20 cellular contexts compared by ENCODE assay signal in genomic region chr9:70160672-70161413, GRCh38.
DNase-seq lines count a peak whose midpoint lies in the region; ATAC-seq and TF ChIP-seq lines count a peak whose summit lies in the region.
"Had no signal": no experiment of that assay in that cellular context is flagged by ENCODE, and none has a peak within 500 bp of the region (broad histone marks: within the 10 kb centered on the region; RNA-seq: fewer than 3 reads in every experiment).

No MANE protein-coding gene starts in this region.

- no peaks in the 10 kb centered on the region for H3K9me3 Mint-ChIP-seq in mesothelial cell of epicardium
- H3K9me3 Mint-ChIP-seq: activated CD8-positive, alpha-beta T cell treated with anti-CD3 and anti-CD28 coated beads for 36 hours; activated T-cell treated with anti-CD3 and anti-CD28 coated beads, Interleukin-2, amount 50 U/mL, for 4 hours; naive B cell; T-cell had no signal

- H4K20me1 ChIP-seq in IMR-90 (ENCODE audit: insufficient read depth, low read length): no peaks in the 10 kb centered on the region

- H3K4me3 ChIP-seq in IMR-90 (ENCODE audit: insufficient read depth, low read depth, low read length) (no peak overlapping the region), fibroblast of villous mesenchyme (ENCODE audit: low read depth, low read length) (no peak overlapping the region), stomach smooth muscle (ENCODE audit: low read length in 2 of 2) (peak overlapping the region in 1 of 2 donors; percentile 2)
- H3K4me3 ChIP-seq: left lung, prostate gland had no signal

- H3K27me3 ChIP-seq in IMR-90 (ENCODE audit: control insufficient read depth, insufficient read depth, low read length): no peaks in the 10 kb centered on the region
- no peaks in the 10 kb centered on the region for H3K27me3 ChIP-seq in stomach smooth muscle (ENCODE audit: control insufficient read depth in 1 of 2, insufficient read depth in 2 of 2, low read length in 2 of 2)
- H3K27me3 ChIP-seq: left lung had no signal

- dilution Hi-C loops in IMR-90 (cut with HindIII; ENCODE audit: low sequenced_read_pairs, unreplicated experiment): no loop called here

- ATAC-seq in IMR-90 (ENCODE audit: low read depth): peak; percentile 27
- ATAC-seq in HG03196 (IDR thresholded peaks at IDR 0.05; ENCODE audit: unreplicated experiment): no peak
- ATAC-seq: activated CD8-positive, alpha-beta T cell treated with anti-CD3 and anti-CD28 coated beads for 36 hours; activated T-cell treated with anti-CD3 and anti-CD28 coated beads, Interleukin-2, amount 50 U/mL, for 4 hours; left lung; stimulated activated naive CD8-positive, alpha-beta T cell treated with anti-CD3 and anti-CD28 coated beads, Interleukin-15, Interleukin-2, amounts not matched to agents 100 U/mL and 50 U/mL, for 24 hours; T-cell had no signal

- H2AK5ac ChIP-seq in IMR-90 (ENCODE audit: low read depth, low read length): peak overlapping the region; percentile 41; the same call in 1 of the 2 replicates

- H3K9me3 ChIP-seq in IMR-90 (ENCODE audit: control insufficient read depth, insufficient read depth, low read length) (no peaks in the 10 kb centered on the region), stomach smooth muscle (ENCODE audit: control insufficient read depth in 2 of 2, low read length in 2 of 2) (no peaks in the 10 kb centered on the region)
- H3K9me3 ChIP-seq: left lung, prostate gland had no signal

- H3K4me1 ChIP-seq in IMR-90 (ENCODE audit: control insufficient read depth, insufficient read depth, low read length): peaks cover 10% of the 10 kb centered on the region
- H3K4me1 ChIP-seq in stomach smooth muscle (ENCODE audit: control insufficient read depth, insufficient read depth, low read length): peaks cover 23% of the 10 kb centered on the region
- H3K4me1 ChIP-seq: left lung, prostate gland had no signal

- WGBS in IMR-90 (ENCODE audit: extremely low coverage in 2 of 2, insufficient read length in 1 of 2), 2 experiments: no CpG with 5 or more reads among the region's 7 CpGs

- H3K56ac ChIP-seq in IMR-90 (ENCODE audit: extremely low read depth, insufficient read depth, low read length): no peak overlapping the region

- H3K27ac ChIP-seq in IMR-90 (ENCODE audit: insufficient read depth, low read length) (peak overlapping the region; percentile 44; the same call in 1 of the 2 replicates), stomach smooth muscle (ENCODE audit: low read length) (peak overlapping the region; percentile 46)
- H3K27ac ChIP-seq: prostate gland, WERI-Rb-1 had no signal

- in situ Hi-C loops in IMR-90 (cut with MboI; ENCODE audit: low sequenced_read_pairs): no loop called here

- DNase-seq in IMR-90 (peak; percentile 46), fibroblast of villous mesenchyme (ENCODE audit: low read depth) (peak; percentile 56), mesothelial cell of epicardium (ENCODE audit: low spot score in 2 of 2, unreplicated experiment in 2 of 2) (no peak), DMS53 treated with DMSO at 0.1 percent for 48 hours (lab: John Stamatoyannopoulos, UW; ENCODE audit: unreplicated experiment) (no peak), dermis blood vessel endothelial cell (no peak)
- DNase-seq in stimulated activated CD4-positive, alpha-beta T cell treated with anti-CD3 and anti-CD28 coated beads, Interleukin-4, amount 100 ng/mL, for 24 hours: no peak
- DNase-seq: activated CD8-positive, alpha-beta T cell treated with anti-CD3 and anti-CD28 coated beads for 36 hours; activated T-cell treated with anti-CD3 and anti-CD28 coated beads, Interleukin-2, amount 50 U/mL, for 4 hours; central memory CD4-positive, alpha-beta T cell; left lung; naive B cell; NCI-H146; NCI-H226; stimulated activated naive CD8-positive, alpha-beta T cell treated with anti-CD3 and anti-CD28 coated beads, Interleukin-15, Interleukin-2, amounts not matched to agents 100 U/mL and 50 U/mL, for 24 hours; T-cell; WERI-Rb-1 had no signal

- H2BK15ac ChIP-seq in IMR-90 (ENCODE audit: low read depth, low read length): peak overlapping the region; percentile 79; the same call in 2 of the 3 replicates

- H3K14ac ChIP-seq in IMR-90 (replicated peaks; ENCODE audit: low read depth, low read length): peak overlapping the region; percentile 78

- H3K23ac ChIP-seq in IMR-90 (ENCODE audit: low read depth, low read length): peak overlapping the region; percentile 79; the same call in 1 of the 2 replicates

- H3K36me3 Mint-ChIP-seq in mesothelial cell of epicardium: no peaks in the 10 kb centered on the region
- H3K36me3 Mint-ChIP-seq: naive B cell, T-cell had no signal

- 0 out of 2 replicates have a peak overlapping the region, but pooled peaks have one; percentile 50 for H4K5ac ChIP-seq in IMR-90 (ENCODE audit: low read depth, low read length)

- peak overlapping the region; percentile 57; the same call in 1 of the 2 replicates for H3K18ac ChIP-seq in IMR-90 (ENCODE audit: low read depth, low read length)

- intact Hi-C loops in IMR-90 (cut with micrococcal nuclease): no loop called here

- H3K79me1 ChIP-seq in IMR-90 (ENCODE audit: low read depth in 1 of 2, low read length in 2 of 2): 0 out of 4 replicates have a peak, but pooled peaks cover 0 to 3% of the 10 kb centered on the region in 2 experiments

- no peak overlapping the region for H3K4me3 Mint-ChIP-seq in mesothelial cell of epicardium
- H3K4me3 Mint-ChIP-seq: activated CD8-positive, alpha-beta T cell treated with anti-CD3 and anti-CD28 coated beads for 36 hours; activated naive CD8-positive, alpha-beta T cell; activated T-cell treated with anti-CD3 and anti-CD28 coated beads, Interleukin-2, amount 50 U/mL, for 4 hours; naive B cell; T-cell had no signal

- CTCF ChIA-PET in IMR-90 (lab: Yijun Ruan, JAX): interaction anchor here (0.6 to 1.5 kb wide), 4 partner anchors 14 to 1658 kb away, joined by 3 to 11 read pairs (median 4); no protein-coding TSS in a partner anchor

- no TSS peak for BruUV-seq in IMR-90 (replicated peaks; lab: Mats Ljungman, UMichigan)

- H3K9me1 ChIP-seq in IMR-90 (ENCODE audit: insufficient read depth, low read length): peaks cover 7% of the 10 kb centered on the region

- H4K8ac ChIP-seq in IMR-90 (ENCODE audit: low read depth in 2 of 2, low read length in 2 of 2): peak overlapping the region; percentile 29 to 73; a peak in 3 of 4 replicates

- POLR2A ChIA-PET in IMR-90 (lab: Charles Lee; ENCODE audit: unreplicated experiment): no interaction called here

- H3K4me2 ChIP-seq in IMR-90 (ENCODE audit: low read depth, low read length): peak overlapping the region; percentile 23; the same call in 1 of the 2 replicates

- H4K91ac ChIP-seq in IMR-90 (ENCODE audit: insufficient read depth, low read depth, low read length): peak overlapping the region; percentile 61; the same call in 1 of the 2 replicates

- peak overlapping the region; percentile 16 for H2AFZ ChIP-seq in IMR-90 (replicated peaks; ENCODE audit: low read length, poor library complexity)

- TF ChIP-seq CTCF in IMR-90 (conservative IDR thresholded peaks at IDR 0.05; ENCODE audit: low read depth, low read length) (no peak), fibroblast of villous mesenchyme (IDR thresholded peaks at IDR 0.05; ENCODE audit: insufficient read depth, low read depth, low read length) (no peak), mesothelial cell of epicardium (IDR thresholded peaks at IDR 0.05; ENCODE audit: unreplicated experiment) (no peak)

- peak overlapping the region; percentile 68 for H3K4ac ChIP-seq in IMR-90 (ENCODE audit: low read depth, low read length)

- no peak overlapping the region for H2BK5ac ChIP-seq in IMR-90 (ENCODE audit: low read depth, low read length, poor library complexity, severe bottlenecking)

- peak overlapping the region; percentile 83 for H2BK120ac ChIP-seq in IMR-90 (ENCODE audit: low read depth, low read length)

- peaks cover 34% of the 10 kb centered on the region for H3K4me1 Mint-ChIP-seq in mesothelial cell of epicardium
- H3K4me1 Mint-ChIP-seq: naive B cell, T-cell had no signal

- peak overlapping the region; percentile 70 for H2BK20ac ChIP-seq in IMR-90 (ENCODE audit: low read depth, low read length)

- H2AK9ac ChIP-seq in IMR-90 (replicated peaks; ENCODE audit: low read depth, low read length, poor library complexity): no peak overlapping the region

- no peak for TF ChIP-seq POLR2A in IMR-90 (IDR thresholded peaks at IDR 0.05; ENCODE audit: low read depth, low read length)

- H3K36me3 ChIP-seq in IMR-90 (ENCODE audit: control insufficient read depth, insufficient read depth, low read length): no peaks in the 10 kb centered on the region
- peaks cover 6 to 10% of the 10 kb centered on the region in 2 donors for H3K36me3 ChIP-seq in stomach smooth muscle (ENCODE audit: control insufficient read depth in 2 of 2, insufficient read depth in 2 of 2, low read length in 2 of 2)
- H3K36me3 ChIP-seq: left lung, prostate gland, WERI-Rb-1 had no signal

- H3K9ac ChIP-seq in IMR-90 (ENCODE audit: low read depth, low read length) (no peak overlapping the region; the same call in 1 of the 2 replicates), stomach smooth muscle (ENCODE audit: low read length in 2 of 2) (peak overlapping the region; percentile 2 to 6)

- no peak for TF ChIP-seq RAD21 in IMR-90 (IDR thresholded peaks at IDR 0.05; ENCODE audit: low read length)

- H3K27ac Mint-ChIP-seq in mesothelial cell of epicardium: peak overlapping the region; percentile 60
- H3K27ac Mint-ChIP-seq: activated CD8-positive, alpha-beta T cell treated with anti-CD3 and anti-CD28 coated beads for 36 hours; activated naive CD8-positive, alpha-beta T cell; naive B cell; T-cell had no signal

- no peaks in the 10 kb centered on the region for H3K27me3 Mint-ChIP-seq in mesothelial cell of epicardium (ENCODE audit: low read depth)

TF ChIP-seq in IMR-90, 13 proteins besides CTCF, POLR2A, EP300 and RAD21:
- 0 out of 2 replicates have a peak, but pooled peaks have one; percentile 39 for TF ChIP-seq CEBPB (IDR thresholded peaks at IDR 0.05; ENCODE audit: low read depth, low read length)
- no peak for TF ChIP-seq FOS (IDR thresholded peaks at IDR 0.05; ENCODE audit: low read depth, low read length)
- no peak for TF ChIP-seq USF2 (IDR thresholded peaks at IDR 0.05; ENCODE audit: low read depth, low read length)
- TF ChIP-seq SMC3 (IDR thresholded peaks at IDR 0.05; ENCODE audit: low read depth, low read length): no peak

Comparison
In these comparisons a context has a peak if more than half of its experiments do, and no peak if none do; other contexts are left out.
1. DNase-seq: peak in IMR-90 (single experiment) and fibroblast of villous mesenchyme (single experiment); none in mesothelial cell of epicardium (0 of 2), stimulated activated CD4-positive, alpha-beta T cell treated with anti-CD3 and anti-CD28 coated beads, Interleukin-4, amount 100 ng/mL, for 24 hours (single experiment), DMS53 treated with DMSO at 0.1 percent for 48 hours (single experiment) and dermis blood vessel endothelial cell (single experiment).